ENCODE assay signal across 7 cellular contexts in the genomic region with DNA sequence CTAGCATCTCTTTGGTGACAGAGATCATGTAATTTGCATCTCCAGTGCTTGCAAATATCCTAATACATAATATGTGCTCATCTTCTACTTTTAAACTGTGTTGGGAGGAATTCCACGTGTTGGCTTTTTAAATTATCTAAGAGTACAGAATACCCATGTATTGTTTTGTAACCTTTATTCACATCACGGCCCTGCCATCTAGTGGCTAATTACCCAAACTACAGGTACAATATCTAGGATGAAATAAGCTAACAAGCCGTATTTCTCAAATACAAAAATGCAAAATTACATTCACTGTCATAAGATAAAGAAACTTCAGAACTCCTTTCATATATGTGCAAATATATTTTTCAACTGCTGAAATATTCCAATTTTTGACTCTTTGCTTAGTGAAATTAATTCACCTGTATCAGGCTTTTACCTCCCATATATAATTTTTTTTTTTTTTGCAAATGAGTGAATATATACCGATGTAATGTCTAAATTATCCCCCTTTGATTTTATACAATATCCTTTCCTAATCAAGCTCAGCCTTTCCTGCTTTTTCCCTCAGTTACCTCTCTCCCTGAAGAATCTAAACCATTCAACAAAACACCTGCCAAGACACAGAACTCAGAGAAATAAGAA. TPM values are rescaled to one million over a fixed set of nuclear protein-coding genes. Genes with fewer than 3 reads are reported as not detected.
A peak's percentile ranks its signal among the peaks of the same experiment; 100 is the strongest.
DNase-seq lines count a peak whose midpoint lies in the region; ATAC-seq and TF ChIP-seq lines count a peak whose summit lies in the region.

No MANE protein-coding gene starts in this region.

- WGBS in body of pancreas, 2 donors: 16 to 20% methylated on average over 4 of the region's 4 CpGs
- 14% methylated on average over 4 of the region's 4 CpGs for WGBS in liver

- no peak for TF ChIP-seq POLR2A in body of pancreas (IDR thresholded peaks at IDR 0.05)

- no peaks in the 10 kb centered on the region for H3K9me3 ChIP-seq in body of pancreas
- no peaks in the 10 kb centered on the region for H3K9me3 ChIP-seq in liver (ENCODE audit: control insufficient read depth in 4 of 4, low read length in 3 of 4)

- DNase-seq in G401 (ENCODE audit: low spot score): peak; percentile 11
- DNase-seq in H7: peak; percentile 12
- peak; percentile 28 for DNase-seq in NCI-H345 treated with DMSO at 0.1 percent for 48 hours (lab: John Stamatoyannopoulos, UW; ENCODE audit: unreplicated experiment)
- peak; percentile 15 to 39 (median 20) for DNase-seq in body of pancreas

- H3K4me3 ChIP-seq in H7 (ENCODE audit: insufficient read depth, low read depth, low read length): no peak overlapping the region
- no peak overlapping the region for H3K4me3 ChIP-seq in body of pancreas
- no peak overlapping the region for H3K4me3 ChIP-seq in liver (ENCODE audit: low read depth in 1 of 3, low read length in 3 of 3)

- ATAC-seq in body of pancreas: peak; percentile 52
- ATAC-seq in HG02571 (IDR thresholded peaks at IDR 0.05; ENCODE audit: unreplicated experiment): no peak
- no peak for ATAC-seq in HG03460 (IDR thresholded peaks at IDR 0.05; ENCODE audit: unreplicated experiment)

- intact Hi-C loops in body of pancreas (cut with DNase I): no loop called here

- H3K36me3 ChIP-seq in H7 (replicated peaks; ENCODE audit: control insufficient read depth, insufficient read depth, low read length) (no peaks in the 10 kb centered on the region), body of pancreas (replicated peaks in 1 of 2; ENCODE audit: insufficient read depth in 1 of 2, low read depth in 2 of 2) (no peaks in the 10 kb centered on the region), liver (ENCODE audit: control insufficient read depth in 4 of 4, insufficient read depth in 3 of 4, low read depth in 1 of 4, low read length in 3 of 4) (no peaks in the 10 kb centered on the region)

- H3K27ac ChIP-seq in body of pancreas (no peak overlapping the region), liver (ENCODE audit: low read depth in 1 of 2, low read length in 2 of 2) (no peak overlapping the region)

- H3K4me1 ChIP-seq in body of pancreas: no peaks in the 10 kb centered on the region
- H3K4me1 ChIP-seq in liver (ENCODE audit: control insufficient read depth in 4 of 4, insufficient read depth in 4 of 4, low read length in 3 of 4): no peaks in the 10 kb centered on the region

- H3K27me3 ChIP-seq in H7 (ENCODE audit: control insufficient read depth, insufficient read depth, low read length): no peaks in the 10 kb centered on the region
- H3K27me3 ChIP-seq in body of pancreas: no peaks in the 10 kb centered on the region
- peaks cover 0 to 2% (median 0%) of the 10 kb centered on the region in 4 donors for H3K27me3 ChIP-seq in liver (ENCODE audit: control insufficient read depth in 4 of 4, insufficient read depth in 4 of 4, low read length in 3 of 4)

- H3K9ac ChIP-seq in liver (ENCODE audit: low read depth in 1 of 2, low read length in 2 of 2): no peak overlapping the region

- TF ChIP-seq CTCF in body of pancreas (IDR thresholded peaks at IDR 0.05): peak; percentile 20 to 76 (median 72)
- peak; percentile 74 for TF ChIP-seq CTCF in liver (IDR thresholded peaks at IDR 0.05; ENCODE audit: low read depth, low read length, missing input control)

- peak; percentile 82 to 86 for TF ChIP-seq RAD21 in liver (IDR thresholded peaks at IDR 0.05)

- in situ Hi-C loops in G401 (cut with HindIII; ENCODE audit: low sequenced_read_pairs): no loop called here

TF ChIP-seq in liver, 16 proteins besides CTCF, POLR2A, EP300 and RAD21:
- TF ChIP-seq TAF1 (conservative IDR thresholded peaks at IDR 0.05): no peak
- no peak for TF ChIP-seq HNF4G (IDR thresholded peaks at IDR 0.05)
TF ChIP-seq in liver: peak in this region for 0.

RNA-seq across cellular contexts. Expression of a gene that starts 30.3 kb away (rescaled TPM):
- 44.9 and 80.9 TPM in 2 replicates for total RNA-seq in G401 (2014; rRNA removed; shearing (Covaris generic))
- total RNA-seq in H7 (2014; rRNA removed; shearing (Covaris generic)): 39.6 and 57.3 TPM in 2 replicates
- total RNA-seq in body of pancreas (10 to 100 TPM; 17.9 to 23.7 TPM), liver (10 to 100 TPM; 13.4 to 37.0 TPM)
- 10 to 100 TPM; 10.2 to 22.9 TPM for polyA plus RNA-seq in liver
